Comparison of ENCODE assay signal across 19 cellular contexts in the genomic region with DNA sequence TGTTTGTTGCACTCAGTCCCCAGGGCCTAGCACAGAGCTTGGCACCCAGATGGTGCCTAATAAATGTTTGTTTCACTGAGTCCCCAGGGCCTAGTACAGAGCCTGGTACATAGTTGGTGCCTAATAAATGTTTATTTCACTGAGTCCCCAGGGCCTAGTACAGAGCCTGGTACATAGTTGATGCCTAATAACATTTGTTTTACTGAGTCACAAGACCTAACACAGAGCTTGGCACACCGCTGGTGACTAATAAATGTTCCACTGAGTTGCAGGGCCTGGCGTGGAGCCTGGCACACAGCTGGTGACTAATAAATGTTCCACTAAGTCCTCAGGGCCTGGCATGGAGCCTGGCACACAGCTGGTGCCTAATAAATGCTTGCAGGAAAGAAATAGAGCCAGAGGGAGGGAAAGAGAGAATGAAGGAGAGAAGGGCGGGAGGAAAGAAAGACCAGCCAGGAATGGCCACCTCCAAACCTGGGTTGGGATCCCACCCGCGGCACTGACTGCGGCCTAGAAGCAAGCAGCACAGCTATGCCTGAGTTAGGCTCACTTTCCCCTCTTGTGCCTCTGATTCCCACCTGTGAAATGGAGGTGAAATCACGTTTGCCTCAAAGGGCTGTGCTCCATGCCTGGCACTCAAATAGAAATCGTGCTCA. TPM values are rescaled to one million over a fixed set of nuclear protein-coding genes. Genes with fewer than 3 reads are reported as not detected.
A peak's percentile ranks its signal among the peaks of the same experiment; 100 is the strongest.
DNase-seq lines count a peak whose midpoint lies in the region; ATAC-seq and TF ChIP-seq lines count a peak whose summit lies in the region.
"Had no signal": no experiment of that assay in that cellular context is flagged by ENCODE, and none has a peak within 500 bp of the region (broad histone marks: within the 10 kb centered on the region; RNA-seq: fewer than 3 reads in every experiment).

No MANE protein-coding gene starts in this region.

- 77 to 85% methylated on average over 8 of the region's 8 CpGs for WGBS in heart right ventricle, 2 donors
- WGBS in body of pancreas, 2 donors: 75 to 86% methylated on average over 7 to 8 of the region's 8 CpGs

- ATAC-seq in heart right ventricle (no peak), body of pancreas (no peak), HG02973 (IDR thresholded peaks at IDR 0.05; ENCODE audit: unreplicated experiment) (no peak)
- ATAC-seq: gastrocnemius medialis, T-cell had no signal

- H3K4me1 ChIP-seq in heart right ventricle (peaks cover 0 to 10% (median 3%) of the 10 kb centered on the region in 9 donors), colonic mucosa (no peaks in the 10 kb centered on the region), body of pancreas (no peaks in the 10 kb centered on the region)
- H3K4me1 ChIP-seq: gastrocnemius medialis had no signal

- intact Hi-C loops in cardiac septum (cut with DNase I): no loop called here
- intact Hi-C loops in heart right ventricle (cut with DNase I): no loop called here
- intact Hi-C loops in colonic mucosa (cut with DNase I): no loop called here
- intact Hi-C loops in body of pancreas (cut with DNase I): no loop called here

- TF ChIP-seq POLR2A in body of pancreas (IDR thresholded peaks at IDR 0.05): no peak

- peak overlapping the region in 1 of 10 donors; percentile 10 for H3K4me3 ChIP-seq in heart right ventricle
- H3K4me3 ChIP-seq in fibroblast of mammary gland (ENCODE audit: control insufficient read depth, low read depth, low read length): no peak overlapping the region
- H3K4me3 ChIP-seq in colonic mucosa: no peak overlapping the region
- H3K4me3 ChIP-seq in body of pancreas: no peak overlapping the region
- H3K4me3 ChIP-seq: gastrocnemius medialis, tibial artery had no signal

- TF ChIP-seq CTCF in heart right ventricle (IDR thresholded peaks at IDR 0.05) (no peak), fibroblast of mammary gland (conservative IDR thresholded peaks at IDR 0.05; ENCODE audit: control insufficient read depth, insufficient read depth, low read depth, low read length) (no peak), colonic mucosa (IDR thresholded peaks at IDR 0.05) (no peak), body of pancreas (IDR thresholded peaks at IDR 0.05) (no peak)

- H3K27ac ChIP-seq in heart right ventricle (no peak overlapping the region), colonic mucosa (no peak overlapping the region), body of pancreas (no peak overlapping the region)
- H3K27ac ChIP-seq: gastrocnemius medialis, tibial artery had no signal

- H3K27me3 ChIP-seq in heart right ventricle (peaks cover 0 to 12% (median 0%) of the 10 kb centered on the region in 7 donors), colonic mucosa (no peaks in the 10 kb centered on the region), body of pancreas (no peaks in the 10 kb centered on the region)
- H3K27me3 ChIP-seq: gastrocnemius medialis had no signal

- DNase-seq in cardiac septum (ENCODE audit: low spot score): peak; percentile 1
- DNase-seq in heart right ventricle: no peak
- peak; percentile 42 for DNase-seq in amniotic epithelial cell (ENCODE audit: low read depth)
- DNase-seq in fibroblast of mammary gland (ENCODE audit: low read depth): peak; percentile 65
- DNase-seq in colonic mucosa: no peak
- DNase-seq in body of pancreas: no peak
- no peak for DNase-seq in central memory CD4-positive, alpha-beta T cell
- DNase-seq: CD4-positive, CD25-positive, alpha-beta regulatory T cell; gastrocnemius medialis; NCI-H1930; NK-92 treated with Interleukin-12 subunit alpha and Interleukin-12 subunit beta, amount 100 ng/mL, for 24 hours; stimulated activated CD4-positive, alpha-beta T cell treated with anti-CD3 and anti-CD28 coated beads, Interleukin-12 subunit alpha, Interleukin-12 subunit beta, amount 100 ng/mL, for 4 hours; T-cell had no signal

- H3K9me3 ChIP-seq in heart right ventricle (no peaks in the 10 kb centered on the region), colonic mucosa (no peaks in the 10 kb centered on the region), body of pancreas (no peaks in the 10 kb centered on the region)
- H3K9me3 ChIP-seq: gastrocnemius medialis, tibial artery had no signal

- no peaks in the 10 kb centered on the region for H3K36me3 ChIP-seq in heart right ventricle
- H3K36me3 ChIP-seq in colonic mucosa: no peaks in the 10 kb centered on the region
- H3K36me3 ChIP-seq in body of pancreas (replicated peaks in 1 of 2; ENCODE audit: insufficient read depth in 1 of 2, low read depth in 2 of 2): no peaks in the 10 kb centered on the region
- H3K36me3 ChIP-seq: gastrocnemius medialis, tibial artery had no signal

- no peak overlapping the region for H3K9ac ChIP-seq in colonic mucosa (ENCODE audit: low read depth in 2 of 2, low read length in 2 of 2)

RNA-seq across cellular contexts. Expression of a gene that starts 7.5 kb away (rescaled TPM):
- total RNA-seq in cardiac septum: not detected
- under 1 TPM in 1 of 10 donors, not detected in 9; 0.12 TPM for total RNA-seq in heart right ventricle
- polyA plus RNA-seq in heart right ventricle: under 1 TPM in 1 of 2 donors, not detected in 1; 0.06 TPM
- total RNA-seq in colonic mucosa: 1 to 10 TPM in 1 of 2 donors, under 1 TPM in 1; 0.79 to 2.6 TPM
- not detected for total RNA-seq in body of pancreas
- total RNA-seq: CD4-positive, CD25-positive, alpha-beta regulatory T cell; chondrocyte; NCI-H460; pulmonary artery endothelial cell had no signal
- polyA plus RNA-seq: CD4-positive, CD25-positive, alpha-beta regulatory T cell; neural cell had no signal

Comparison
In these comparisons a context has a peak if more than half of its experiments do, and no peak if none do; other contexts are left out.
1. DNase-seq: peak in cardiac septum (single experiment), amniotic epithelial cell (single experiment) and fibroblast of mammary gland (single experiment); none in heart right ventricle (0 of 2), colonic mucosa (single experiment), body of pancreas (0 of 4) and central memory CD4-positive, alpha-beta T cell (single experiment).